ENCODE assay signal across 8 cellular contexts in the genomic region with DNA sequence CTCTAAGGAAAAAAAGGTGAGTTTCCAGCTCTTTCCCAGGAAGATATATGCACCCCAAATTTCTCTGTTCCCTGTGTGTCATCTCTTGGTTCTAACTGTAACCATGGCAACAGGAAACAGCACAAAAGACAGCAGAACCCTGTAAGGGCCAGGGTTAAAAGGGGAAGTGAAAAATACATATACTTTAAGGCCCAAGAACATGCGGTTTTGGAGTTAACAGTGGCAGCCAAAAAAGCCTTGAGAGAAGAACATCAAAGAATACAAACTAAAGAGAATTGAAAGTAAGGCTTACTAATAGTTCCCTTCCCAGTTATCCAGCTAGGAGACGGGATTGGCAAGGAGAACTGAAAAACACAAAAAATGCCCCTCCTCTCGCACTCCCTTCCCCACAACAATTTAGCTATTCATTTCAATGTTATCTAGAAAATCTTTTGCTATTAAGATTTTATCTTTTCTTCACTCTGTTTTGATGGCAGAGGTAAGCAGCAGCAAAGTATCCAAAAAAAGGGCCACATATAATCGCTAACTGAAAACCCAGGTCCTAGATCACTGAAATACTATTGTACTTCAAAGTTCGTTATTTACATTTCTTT. TPM values are rescaled to one million over a fixed set of nuclear protein-coding genes. Genes with fewer than 3 reads are reported as not detected.
A peak's percentile ranks its signal among the peaks of the same experiment; 100 is the strongest.
DNase-seq lines count a peak whose midpoint lies in the region; ATAC-seq and TF ChIP-seq lines count a peak whose summit lies in the region.

No MANE protein-coding gene starts in this region.

- peaks cover 2% of the 10 kb centered on the region for H3K9me3 Mint-ChIP-seq in activated naive CD8-positive, alpha-beta T cell treated with anti-CD3 and anti-CD28 coated beads, Interleukin-2, amount 10 ng/mL, durations not matched to agents 7 days and 5 days

- WGBS in testis, 2 donors = 20 to 23% methylated on average over 5 of the region's 5 CpGs

- H3K4me3 ChIP-seq in kidney epithelial cell (ENCODE audit: low read depth, low read length) (peak overlapping the region; percentile 74), testis (peak overlapping the region; percentile 74 to 94)

- H3K4me1 Mint-ChIP-seq in activated naive CD8-positive, alpha-beta T cell treated with anti-CD3 and anti-CD28 coated beads, Interleukin-2, amount 10 ng/mL, durations not matched to agents 7 days and 5 days = peaks cover 38% of the 10 kb centered on the region

- TF ChIP-seq POLR2A in testis (IDR thresholded peaks at IDR 0.05) = no peak

- peaks cover 18% of the 10 kb centered on the region for H3K4me1 ChIP-seq in testis

- DNase-seq in DMS53 (lab: John Stamatoyannopoulos, UW) = peak; percentile 55
- DNase-seq in DMS53 treated with DMSO at 0.1 percent for 48 hours (lab: John Stamatoyannopoulos, UW; ENCODE audit: unreplicated experiment) = no peak
- DNase-seq in Kasumi-1 (lab: John Stamatoyannopoulos, UW) = peak; percentile 98 to 99
- DNase-seq in activated naive CD8-positive, alpha-beta T cell treated with anti-CD3 and anti-CD28 coated beads, Interleukin-2, amount 10 ng/mL, durations not matched to agents 7 days and 5 days = no peak
- DNase-seq in kidney epithelial cell (ENCODE audit: low read depth) = no peak
- DNase-seq in testis = no peak
- no peak for DNase-seq in ecto neural progenitor cell (ENCODE audit: low spot score)

- TF ChIP-seq CTCF in kidney epithelial cell (IDR thresholded peaks at IDR 0.05; ENCODE audit: insufficient read depth, low read length, poor library complexity, severe bottlenecking) (no peak), testis (IDR thresholded peaks at IDR 0.05) (no peak)

- H3K9me3 ChIP-seq in testis = no peaks in the 10 kb centered on the region

- intact Hi-C loops in testis (cut with DNase I; ENCODE audit: low total_unique reads) = no loop called here

- peak overlapping the region in 1 of 2 donors; percentile 97 for H3K27ac ChIP-seq in testis

- peak overlapping the region; percentile 98 for H3K4me3 Mint-ChIP-seq in activated naive CD8-positive, alpha-beta T cell treated with anti-CD3 and anti-CD28 coated beads, Interleukin-2, amount 10 ng/mL, durations not matched to agents 7 days and 5 days

- H3K36me3 ChIP-seq in kidney epithelial cell (ENCODE audit: control insufficient read depth, insufficient read depth, low read length) (no peaks in the 10 kb centered on the region), testis (ENCODE audit: low read depth, missing control alignments) (no peaks in the 10 kb centered on the region)

- ATAC-seq in GM21619 (IDR thresholded peaks at IDR 0.05; ENCODE audit: unreplicated experiment) = peak; percentile 66
- ATAC-seq in activated naive CD8-positive, alpha-beta T cell treated with anti-CD3 and anti-CD28 coated beads, Interleukin-2, amount 10 ng/mL, durations not matched to agents 7 days and 5 days (ENCODE audit: low read depth) = peak; percentile 23

- H3K27ac Mint-ChIP-seq in activated naive CD8-positive, alpha-beta T cell treated with anti-CD3 and anti-CD28 coated beads, Interleukin-2, amount 10 ng/mL, durations not matched to agents 7 days and 5 days = peak overlapping the region; percentile 99

- H3K36me3 Mint-ChIP-seq in activated naive CD8-positive, alpha-beta T cell treated with anti-CD3 and anti-CD28 coated beads, Interleukin-2, amount 10 ng/mL, durations not matched to agents 7 days and 5 days = peaks cover 13% of the 10 kb centered on the region

- H3K27me3 Mint-ChIP-seq in activated naive CD8-positive, alpha-beta T cell treated with anti-CD3 and anti-CD28 coated beads, Interleukin-2, amount 10 ng/mL, durations not matched to agents 7 days and 5 days = peaks cover 2% of the 10 kb centered on the region

- H3K27me3 ChIP-seq in kidney epithelial cell (ENCODE audit: control insufficient read depth, insufficient read depth, low read length) (no peaks in the 10 kb centered on the region), testis (no peaks in the 10 kb centered on the region)

- POLR2A ChIA-PET in activated naive CD8-positive, alpha-beta T cell treated with anti-CD3 and anti-CD28 coated beads, Interleukin-2, amount 10 ng/mL, durations not matched to agents 7 days and 5 days (lab: Charles Lee) = interaction anchor here (0.7 to 1.5 kb wide), 5 partner anchors 20 to 420 kb away, joined by 3 to 6 read pairs (median 5); partner anchors contain the start of gene SLC35B1

RNA-seq across cellular contexts. Expression of gene SPOP, which starts 1.5 kb away (rescaled TPM):
- total RNA-seq in activated naive CD8-positive, alpha-beta T cell treated with anti-CD3 and anti-CD28 coated beads, Interleukin-2, amount 10 ng/mL, durations not matched to agents 7 days and 5 days = 10 to 100 TPM; 49.6 to 60.6 TPM
- total RNA-seq in kidney epithelial cell (43.1 and 43.6 TPM in 2 replicates), testis (10 to 100 TPM; 52.0 to 60.6 TPM)
- polyA plus RNA-seq in testis (ENCODE audit: insufficient read depth, low read depth, low replicate concordance) = 39.6 TPM

RNA-seq across cellular contexts. Expression of gene SLC35B1, which starts 31.4 kb away (rescaled TPM):
- 10 to 100 TPM; 45.9 to 48.5 TPM for total RNA-seq in activated naive CD8-positive, alpha-beta T cell treated with anti-CD3 and anti-CD28 coated beads, Interleukin-2, amount 10 ng/mL, durations not matched to agents 7 days and 5 days
- total RNA-seq in kidney epithelial cell = 116 and 122 TPM in 2 replicates
- total RNA-seq in testis = 10 to 100 TPM; 39.9 to 45.4 TPM
- 66.3 TPM for polyA plus RNA-seq in testis (ENCODE audit: insufficient read depth, low read depth, low replicate concordance)

Comparison
In these comparisons a context has a peak if more than half of its experiments do, and no peak if none do; other contexts are left out.
1. DNase-seq: peak in DMS53 (single experiment) and Kasumi-1 (2 of 2); none in DMS53 treated with DMSO at 0.1 percent for 48 hours (single experiment), activated naive CD8-positive, alpha-beta T cell treated with anti-CD3 and anti-CD28 coated beads, Interleukin-2, amount 10 ng/mL, durations not matched to agents 7 days and 5 days (single experiment), kidney epithelial cell (single experiment), testis (single experiment) and ecto neural progenitor cell (single experiment).